ENCODE assay signal across 1 cellular context in the genomic region with DNA sequence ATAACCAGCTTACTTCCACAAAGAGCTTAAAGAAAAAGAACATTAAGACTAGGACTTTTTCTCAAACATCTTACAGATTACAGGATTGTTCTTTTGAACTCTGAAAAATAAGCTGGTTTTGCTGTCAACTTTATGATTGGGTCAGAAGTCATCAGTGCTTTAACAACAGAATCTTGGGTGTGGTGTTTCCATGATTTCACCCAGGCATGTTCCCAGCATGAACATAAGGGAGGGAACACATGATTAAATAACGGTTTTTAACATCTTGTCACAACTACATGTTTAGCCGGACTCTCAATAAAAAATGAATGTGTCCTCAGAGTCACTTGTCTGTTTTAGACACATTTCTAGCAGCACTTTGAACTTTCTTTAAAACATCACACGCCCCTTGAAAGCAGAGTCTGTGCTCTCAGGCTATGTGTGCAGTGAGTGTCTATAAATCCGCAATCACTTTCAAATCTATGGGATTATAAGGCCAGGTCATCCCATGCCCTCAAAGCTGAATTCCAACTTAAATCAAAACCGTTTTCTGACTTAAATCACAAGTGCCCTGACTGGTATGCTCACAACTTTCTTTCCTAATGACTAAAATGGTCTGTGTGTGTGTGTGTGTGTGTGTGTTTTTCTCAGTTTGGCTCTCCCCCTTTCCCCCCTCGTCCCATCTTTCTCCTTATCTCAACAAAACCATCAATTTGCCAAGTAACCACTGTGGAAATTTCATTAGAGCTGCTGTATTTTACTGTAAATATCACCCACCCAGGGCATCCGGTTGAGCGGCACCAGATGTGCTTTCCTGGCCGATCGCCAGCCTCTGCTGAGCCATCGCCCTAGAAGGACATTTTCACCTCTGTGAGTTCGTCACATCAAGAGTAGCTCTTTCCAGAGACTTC.
TF ChIP-seq lines count a peak whose summit lies in the region.

No MANE protein-coding gene starts in this region.

TF ChIP-seq in K562, 482 proteins besides CTCF, POLR2A, EP300 and RAD21 (continued from another document and continues in another):
- TF ChIP-seq, protein P1, sequence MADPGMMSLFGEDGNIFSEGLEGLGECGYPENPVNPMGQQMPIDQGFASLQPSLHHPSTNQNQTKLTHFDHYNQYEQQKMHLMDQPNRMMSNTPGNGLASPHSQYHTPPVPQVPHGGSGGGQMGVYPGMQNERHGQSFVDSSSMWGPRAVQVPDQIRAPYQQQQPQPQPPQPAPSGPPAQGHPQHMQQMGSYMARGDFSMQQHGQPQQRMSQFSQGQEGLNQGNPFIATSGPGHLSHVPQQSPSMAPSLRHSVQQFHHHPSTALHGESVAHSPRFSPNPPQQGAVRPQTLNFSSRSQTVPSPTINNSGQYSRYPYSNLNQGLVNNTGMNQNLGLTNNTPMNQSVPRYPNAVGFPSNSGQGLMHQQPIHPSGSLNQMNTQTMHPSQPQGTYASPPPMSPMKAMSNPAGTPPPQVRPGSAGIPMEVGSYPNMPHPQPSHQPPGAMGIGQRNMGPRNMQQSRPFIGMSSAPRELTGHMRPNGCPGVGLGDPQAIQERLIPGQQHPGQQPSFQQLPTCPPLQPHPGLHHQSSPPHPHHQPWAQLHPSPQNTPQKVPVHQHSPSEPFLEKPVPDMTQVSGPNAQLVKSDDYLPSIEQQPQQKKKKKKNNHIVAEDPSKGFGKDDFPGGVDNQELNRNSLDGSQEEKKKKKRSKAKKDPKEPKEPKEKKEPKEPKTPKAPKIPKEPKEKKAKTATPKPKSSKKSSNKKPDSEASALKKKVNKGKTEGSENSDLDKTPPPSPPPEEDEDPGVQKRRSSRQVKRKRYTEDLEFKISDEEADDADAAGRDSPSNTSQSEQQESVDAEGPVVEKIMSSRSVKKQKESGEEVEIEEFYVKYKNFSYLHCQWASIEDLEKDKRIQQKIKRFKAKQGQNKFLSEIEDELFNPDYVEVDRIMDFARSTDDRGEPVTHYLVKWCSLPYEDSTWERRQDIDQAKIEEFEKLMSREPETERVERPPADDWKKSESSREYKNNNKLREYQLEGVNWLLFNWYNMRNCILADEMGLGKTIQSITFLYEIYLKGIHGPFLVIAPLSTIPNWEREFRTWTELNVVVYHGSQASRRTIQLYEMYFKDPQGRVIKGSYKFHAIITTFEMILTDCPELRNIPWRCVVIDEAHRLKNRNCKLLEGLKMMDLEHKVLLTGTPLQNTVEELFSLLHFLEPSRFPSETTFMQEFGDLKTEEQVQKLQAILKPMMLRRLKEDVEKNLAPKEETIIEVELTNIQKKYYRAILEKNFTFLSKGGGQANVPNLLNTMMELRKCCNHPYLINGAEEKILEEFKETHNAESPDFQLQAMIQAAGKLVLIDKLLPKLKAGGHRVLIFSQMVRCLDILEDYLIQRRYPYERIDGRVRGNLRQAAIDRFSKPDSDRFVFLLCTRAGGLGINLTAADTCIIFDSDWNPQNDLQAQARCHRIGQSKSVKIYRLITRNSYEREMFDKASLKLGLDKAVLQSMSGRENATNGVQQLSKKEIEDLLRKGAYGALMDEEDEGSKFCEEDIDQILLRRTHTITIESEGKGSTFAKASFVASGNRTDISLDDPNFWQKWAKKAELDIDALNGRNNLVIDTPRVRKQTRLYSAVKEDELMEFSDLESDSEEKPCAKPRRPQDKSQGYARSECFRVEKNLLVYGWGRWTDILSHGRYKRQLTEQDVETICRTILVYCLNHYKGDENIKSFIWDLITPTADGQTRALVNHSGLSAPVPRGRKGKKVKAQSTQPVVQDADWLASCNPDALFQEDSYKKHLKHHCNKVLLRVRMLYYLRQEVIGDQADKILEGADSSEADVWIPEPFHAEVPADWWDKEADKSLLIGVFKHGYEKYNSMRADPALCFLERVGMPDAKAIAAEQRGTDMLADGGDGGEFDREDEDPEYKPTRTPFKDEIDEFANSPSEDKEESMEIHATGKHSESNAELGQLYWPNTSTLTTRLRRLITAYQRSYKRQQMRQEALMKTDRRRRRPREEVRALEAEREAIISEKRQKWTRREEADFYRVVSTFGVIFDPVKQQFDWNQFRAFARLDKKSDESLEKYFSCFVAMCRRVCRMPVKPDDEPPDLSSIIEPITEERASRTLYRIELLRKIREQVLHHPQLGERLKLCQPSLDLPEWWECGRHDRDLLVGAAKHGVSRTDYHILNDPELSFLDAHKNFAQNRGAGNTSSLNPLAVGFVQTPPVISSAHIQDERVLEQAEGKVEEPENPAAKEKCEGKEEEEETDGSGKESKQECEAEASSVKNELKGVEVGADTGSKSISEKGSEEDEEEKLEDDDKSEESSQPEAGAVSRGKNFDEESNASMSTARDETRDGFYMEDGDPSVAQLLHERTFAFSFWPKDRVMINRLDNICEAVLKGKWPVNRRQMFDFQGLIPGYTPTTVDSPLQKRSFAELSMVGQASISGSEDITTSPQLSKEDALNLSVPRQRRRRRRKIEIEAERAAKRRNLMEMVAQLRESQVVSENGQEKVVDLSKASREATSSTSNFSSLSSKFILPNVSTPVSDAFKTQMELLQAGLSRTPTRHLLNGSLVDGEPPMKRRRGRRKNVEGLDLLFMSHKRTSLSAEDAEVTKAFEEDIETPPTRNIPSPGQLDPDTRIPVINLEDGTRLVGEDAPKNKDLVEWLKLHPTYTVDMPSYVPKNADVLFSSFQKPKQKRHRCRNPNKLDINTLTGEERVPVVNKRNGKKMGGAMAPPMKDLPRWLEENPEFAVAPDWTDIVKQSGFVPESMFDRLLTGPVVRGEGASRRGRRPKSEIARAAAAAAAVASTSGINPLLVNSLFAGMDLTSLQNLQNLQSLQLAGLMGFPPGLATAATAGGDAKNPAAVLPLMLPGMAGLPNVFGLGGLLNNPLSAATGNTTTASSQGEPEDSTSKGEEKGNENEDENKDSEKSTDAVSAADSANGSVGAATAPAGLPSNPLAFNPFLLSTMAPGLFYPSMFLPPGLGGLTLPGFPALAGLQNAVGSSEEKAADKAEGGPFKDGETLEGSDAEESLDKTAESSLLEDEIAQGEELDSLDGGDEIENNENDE (IDR thresholded peaks at IDR 0.05; ENCODE audit: low read depth, low read length): no peak
- no peak for TF ChIP-seq TSC22D4 (tag; IDR thresholded peaks at IDR 0.05)
- no peak for TF ChIP-seq ZNF146 (CRISPR knock-in tag; IDR thresholded peaks at IDR 0.05; ENCODE audit: unreplicated experiment)
- TF ChIP-seq RBM39 (optimal IDR thresholded peaks at IDR 0.05; ENCODE audit: low read depth, low read length): no peak
- TF ChIP-seq, protein P2, sequence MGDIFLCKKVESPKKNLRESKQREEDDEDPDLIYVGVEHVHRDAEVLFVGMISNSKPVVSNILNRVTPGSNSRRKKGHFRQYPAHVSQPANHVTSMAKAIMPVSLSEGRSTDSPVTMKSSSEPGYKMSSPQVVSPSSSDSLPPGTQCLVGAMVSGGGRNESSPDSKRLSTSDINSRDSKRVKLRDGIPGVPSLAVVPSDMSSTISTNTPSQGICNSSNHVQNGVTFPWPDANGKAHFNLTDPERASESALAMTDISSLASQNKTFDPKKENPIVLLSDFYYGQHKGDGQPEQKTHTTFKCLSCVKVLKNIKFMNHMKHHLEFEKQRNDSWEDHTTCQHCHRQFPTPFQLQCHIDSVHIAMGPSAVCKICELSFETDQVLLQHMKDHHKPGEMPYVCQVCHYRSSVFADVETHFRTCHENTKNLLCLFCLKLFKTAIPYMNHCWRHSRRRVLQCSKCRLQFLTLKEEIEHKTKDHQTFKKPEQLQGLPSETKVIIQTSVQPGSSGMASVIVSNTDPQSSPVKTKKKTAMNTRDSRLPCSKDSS (IDR thresholded peaks at IDR 0.05; ENCODE audit: low read depth, partially characterized antibody): no peak
- TF ChIP-seq, protein P3, sequence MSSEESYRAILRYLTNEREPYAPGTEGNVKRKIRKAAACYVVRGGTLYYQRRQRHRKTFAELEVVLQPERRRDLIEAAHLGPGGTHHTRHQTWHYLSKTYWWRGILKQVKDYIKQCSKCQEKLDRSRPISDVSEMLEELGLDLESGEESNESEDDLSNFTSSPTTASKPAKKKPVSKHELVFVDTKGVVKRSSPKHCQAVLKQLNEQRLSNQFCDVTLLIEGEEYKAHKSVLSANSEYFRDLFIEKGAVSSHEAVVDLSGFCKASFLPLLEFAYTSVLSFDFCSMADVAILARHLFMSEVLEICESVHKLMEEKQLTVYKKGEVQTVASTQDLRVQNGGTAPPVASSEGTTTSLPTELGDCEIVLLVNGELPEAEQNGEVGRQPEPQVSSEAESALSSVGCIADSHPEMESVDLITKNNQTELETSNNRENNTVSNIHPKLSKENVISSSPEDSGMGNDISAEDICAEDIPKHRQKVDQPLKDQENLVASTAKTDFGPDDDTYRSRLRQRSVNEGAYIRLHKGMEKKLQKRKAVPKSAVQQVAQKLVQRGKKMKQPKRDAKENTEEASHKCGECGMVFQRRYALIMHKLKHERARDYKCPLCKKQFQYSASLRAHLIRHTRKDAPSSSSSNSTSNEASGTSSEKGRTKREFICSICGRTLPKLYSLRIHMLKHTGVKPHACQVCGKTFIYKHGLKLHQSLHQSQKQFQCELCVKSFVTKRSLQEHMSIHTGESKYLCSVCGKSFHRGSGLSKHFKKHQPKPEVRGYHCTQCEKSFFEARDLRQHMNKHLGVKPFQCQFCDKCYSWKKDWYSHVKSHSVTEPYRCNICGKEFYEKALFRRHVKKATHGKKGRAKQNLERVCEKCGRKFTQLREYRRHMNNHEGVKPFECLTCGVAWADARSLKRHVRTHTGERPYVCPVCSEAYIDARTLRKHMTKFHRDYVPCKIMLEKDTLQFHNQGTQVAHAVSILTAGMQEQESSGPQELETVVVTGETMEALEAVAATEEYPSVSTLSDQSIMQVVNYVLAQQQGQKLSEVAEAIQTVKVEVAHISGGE (CRISPR knock-in tag; IDR thresholded peaks at IDR 0.05): peak in 1 of 3 experiments; percentile 53; a peak in 1 of 6 replicates
- no peak for TF ChIP-seq ZNF764 (CRISPR knock-in tag; IDR thresholded peaks at IDR 0.05; ENCODE audit: low read depth)
- TF ChIP-seq, protein P4, sequence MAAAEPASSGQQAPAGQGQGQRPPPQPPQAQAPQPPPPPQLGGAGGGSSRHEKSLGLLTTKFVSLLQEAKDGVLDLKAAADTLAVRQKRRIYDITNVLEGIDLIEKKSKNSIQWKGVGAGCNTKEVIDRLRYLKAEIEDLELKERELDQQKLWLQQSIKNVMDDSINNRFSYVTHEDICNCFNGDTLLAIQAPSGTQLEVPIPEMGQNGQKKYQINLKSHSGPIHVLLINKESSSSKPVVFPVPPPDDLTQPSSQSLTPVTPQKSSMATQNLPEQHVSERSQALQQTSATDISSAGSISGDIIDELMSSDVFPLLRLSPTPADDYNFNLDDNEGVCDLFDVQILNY (CRISPR knock-in tag; IDR thresholded peaks at IDR 0.05): no peak
- TF ChIP-seq, protein P5, sequence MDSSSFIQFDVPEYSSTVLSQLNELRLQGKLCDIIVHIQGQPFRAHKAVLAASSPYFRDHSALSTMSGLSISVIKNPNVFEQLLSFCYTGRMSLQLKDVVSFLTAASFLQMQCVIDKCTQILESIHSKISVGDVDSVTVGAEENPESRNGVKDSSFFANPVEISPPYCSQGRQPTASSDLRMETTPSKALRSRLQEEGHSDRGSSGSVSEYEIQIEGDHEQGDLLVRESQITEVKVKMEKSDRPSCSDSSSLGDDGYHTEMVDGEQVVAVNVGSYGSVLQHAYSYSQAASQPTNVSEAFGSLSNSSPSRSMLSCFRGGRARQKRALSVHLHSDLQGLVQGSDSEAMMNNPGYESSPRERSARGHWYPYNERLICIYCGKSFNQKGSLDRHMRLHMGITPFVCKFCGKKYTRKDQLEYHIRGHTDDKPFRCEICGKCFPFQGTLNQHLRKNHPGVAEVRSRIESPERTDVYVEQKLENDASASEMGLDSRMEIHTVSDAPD (CRISPR knock-in tag; IDR thresholded peaks at IDR 0.05): no peak
- no peak for TF ChIP-seq NCOA6 (IDR thresholded peaks at IDR 0.05)
- TF ChIP-seq, protein P6, sequence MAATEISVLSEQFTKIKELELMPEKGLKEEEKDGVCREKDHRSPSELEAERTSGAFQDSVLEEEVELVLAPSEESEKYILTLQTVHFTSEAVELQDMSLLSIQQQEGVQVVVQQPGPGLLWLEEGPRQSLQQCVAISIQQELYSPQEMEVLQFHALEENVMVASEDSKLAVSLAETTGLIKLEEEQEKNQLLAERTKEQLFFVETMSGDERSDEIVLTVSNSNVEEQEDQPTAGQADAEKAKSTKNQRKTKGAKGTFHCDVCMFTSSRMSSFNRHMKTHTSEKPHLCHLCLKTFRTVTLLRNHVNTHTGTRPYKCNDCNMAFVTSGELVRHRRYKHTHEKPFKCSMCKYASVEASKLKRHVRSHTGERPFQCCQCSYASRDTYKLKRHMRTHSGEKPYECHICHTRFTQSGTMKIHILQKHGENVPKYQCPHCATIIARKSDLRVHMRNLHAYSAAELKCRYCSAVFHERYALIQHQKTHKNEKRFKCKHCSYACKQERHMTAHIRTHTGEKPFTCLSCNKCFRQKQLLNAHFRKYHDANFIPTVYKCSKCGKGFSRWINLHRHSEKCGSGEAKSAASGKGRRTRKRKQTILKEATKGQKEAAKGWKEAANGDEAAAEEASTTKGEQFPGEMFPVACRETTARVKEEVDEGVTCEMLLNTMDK (IDR thresholded peaks at IDR 0.05; ENCODE audit: borderline replicate concordance, insufficient read depth, low read depth, low read length, poor library complexity, severe bottlenecking): no peak
- no peak for TF ChIP-seq CXXC5 (CRISPR knock-in tag; IDR thresholded peaks at IDR 0.05)
- no peak for TF ChIP-seq BRD9 (IDR thresholded peaks at IDR 0.05; ENCODE audit: low read depth, partially characterized antibody)
- no peak for TF ChIP-seq ZNF224 (CRISPR knock-in tag; IDR thresholded peaks at IDR 0.05)
- TF ChIP-seq PHB2 (IDR thresholded peaks at IDR 0.05; ENCODE audit: low read depth): no peak
- TF ChIP-seq, protein P7, sequence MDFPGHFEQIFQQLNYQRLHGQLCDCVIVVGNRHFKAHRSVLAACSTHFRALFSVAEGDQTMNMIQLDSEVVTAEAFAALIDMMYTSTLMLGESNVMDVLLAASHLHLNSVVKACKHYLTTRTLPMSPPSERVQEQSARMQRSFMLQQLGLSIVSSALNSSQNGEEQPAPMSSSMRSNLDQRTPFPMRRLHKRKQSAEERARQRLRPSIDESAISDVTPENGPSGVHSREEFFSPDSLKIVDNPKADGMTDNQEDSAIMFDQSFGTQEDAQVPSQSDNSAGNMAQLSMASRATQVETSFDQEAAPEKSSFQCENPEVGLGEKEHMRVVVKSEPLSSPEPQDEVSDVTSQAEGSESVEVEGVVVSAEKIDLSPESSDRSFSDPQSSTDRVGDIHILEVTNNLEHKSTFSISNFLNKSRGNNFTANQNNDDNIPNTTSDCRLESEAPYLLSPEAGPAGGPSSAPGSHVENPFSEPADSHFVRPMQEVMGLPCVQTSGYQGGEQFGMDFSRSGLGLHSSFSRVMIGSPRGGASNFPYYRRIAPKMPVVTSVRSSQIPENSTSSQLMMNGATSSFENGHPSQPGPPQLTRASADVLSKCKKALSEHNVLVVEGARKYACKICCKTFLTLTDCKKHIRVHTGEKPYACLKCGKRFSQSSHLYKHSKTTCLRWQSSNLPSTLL (IDR thresholded peaks at IDR 0.05): no peak
- no peak for TF ChIP-seq POLR2H (tag; IDR thresholded peaks at IDR 0.05; ENCODE audit: low read depth)
- no peak for TF ChIP-seq ZC3H4 (CRISPR knock-in tag; IDR thresholded peaks at IDR 0.05; ENCODE audit: borderline replicate concordance)
- TF ChIP-seq FUS (optimal IDR thresholded peaks at IDR 0.05; ENCODE audit: low read depth, low read length): no peak
- no peak for TF ChIP-seq SMAD3 (CRISPR knock-in tag; conservative IDR thresholded peaks at IDR 0.05)
- TF ChIP-seq POLR2AphosphoS5 (IDR thresholded peaks at IDR 0.05; ENCODE audit: control insufficient read depth, insufficient read depth, low read depth, low read length): no peak
- peak; percentile 47; the same call in 1 of the 2 replicates for TF ChIP-seq HLTF (IDR thresholded peaks at IDR 0.05)
- no peak for TF ChIP-seq ASH1L (IDR thresholded peaks at IDR 0.05; ENCODE audit: borderline replicate concordance, low read depth, partially characterized antibody)
- TF ChIP-seq SAP30 (IDR thresholded peaks at IDR 0.05; ENCODE audit: borderline replicate concordance, insufficient read depth, low read depth, low read length, poor library complexity, severe bottlenecking): no peak
- TF ChIP-seq SMARCE1 (IDR thresholded peaks at IDR 0.05): peak; percentile 78
- TF ChIP-seq MYBL2 (IDR thresholded peaks at IDR 0.05; ENCODE audit: low read depth): no peak
- no peak for TF ChIP-seq MYBL2 (CRISPR knock-in tag; IDR thresholded peaks at IDR 0.05; ENCODE audit: borderline replicate concordance)
- no peak for TF ChIP-seq ARHGAP35 (IDR thresholded peaks at IDR 0.05; ENCODE audit: partially characterized antibody)
